ENCODE assay signal across 21 cellular contexts in genomic region chr20:60528141-60528540, GRCh38.
A peak's percentile ranks its signal among the peaks of the same experiment; 100 is the strongest.
DNase-seq lines count a peak whose midpoint lies in the region; ATAC-seq, FAIRE-seq and TF ChIP-seq lines count a peak whose summit lies in the region.
"Had no signal": no experiment of that assay in that cellular context is flagged by ENCODE, and none has a peak within 500 bp of the region (broad histone marks: within the 10 kb centered on the region; RNA-seq: fewer than 3 reads in every experiment).

No MANE protein-coding gene starts in this region.

- H3K4me3 Mint-ChIP-seq in HFFc6 (no peak overlapping the region), astrocyte (ENCODE audit: unreplicated experiment) (no peak overlapping the region), T-helper 17 cell (no peak overlapping the region)
- no peak overlapping the region for H3K4me3 Mint-ChIP-seq in T-helper 2 cell treated with Interferon-gamma antibody and Interleukin-4, amounts not matched to agents 5 μg/mL and 100 μg/mL, for 36 hours
- H3K4me3 Mint-ChIP-seq: CD14-positive monocyte; CD8-positive, alpha-beta T cell; GM23338; IgD-negative memory B cell had no signal

- H2BK15ac ChIP-seq in mesendoderm (replicated peaks; ENCODE audit: low read depth) = no peak overlapping the region

- H3K27me3 ChIP-seq in astrocyte (ENCODE audit: insufficient read depth, low read length) (no peaks in the 10 kb centered on the region), mesendoderm (ENCODE audit: insufficient read depth, low read length, poor library complexity) (no peaks in the 10 kb centered on the region)

- ATAC-seq in left lobe of liver (no peak), T-helper 17 cell (no peak), HG03565 (IDR thresholded peaks at IDR 0.05; ENCODE audit: unreplicated experiment) (no peak)
- ATAC-seq: A549; CD8-positive, alpha-beta T cell; GM23338 had no signal

- H3K4me1 Mint-ChIP-seq in HFFc6 (ENCODE audit: low read depth) (no peaks in the 10 kb centered on the region), astrocyte (ENCODE audit: low read depth, unreplicated experiment) (peaks cover 9% of the 10 kb centered on the region), T-helper 17 cell (no peaks in the 10 kb centered on the region)
- no peaks in the 10 kb centered on the region for H3K4me1 Mint-ChIP-seq in T-helper 2 cell treated with Interferon-gamma antibody and Interleukin-4, amounts not matched to agents 5 μg/mL and 100 μg/mL, for 36 hours (ENCODE audit: low read depth)
- H3K4me1 Mint-ChIP-seq: CD14-positive monocyte, IgD-negative memory B cell had no signal

- H3K79me2 ChIP-seq in astrocyte (ENCODE audit: insufficient read depth, low read length) (no peaks in the 10 kb centered on the region), mesendoderm (ENCODE audit: control insufficient read depth, insufficient read depth, low read length) (no peaks in the 10 kb centered on the region)

- H3K27ac Mint-ChIP-seq in HFFc6 (no peak overlapping the region), astrocyte (ENCODE audit: unreplicated experiment) (peak overlapping the region; percentile 35), T-helper 17 cell (no peak overlapping the region)
- H3K27ac Mint-ChIP-seq in T-helper 2 cell treated with Interferon-gamma antibody and Interleukin-4, amounts not matched to agents 5 μg/mL and 100 μg/mL, for 36 hours = no peak overlapping the region
- H3K27ac Mint-ChIP-seq: CD14-positive monocyte; CD8-positive, alpha-beta T cell; GM23338; IgD-negative memory B cell had no signal

- no peak overlapping the region for H3K4me2 ChIP-seq in astrocyte (ENCODE audit: low read length)
- H3K4me2 ChIP-seq in mesendoderm (ENCODE audit: low read length) = no peak overlapping the region
- H3K4me2 ChIP-seq: A549, GM23338 had no signal

- no peak overlapping the region for H2BK120ac ChIP-seq in mesendoderm (ENCODE audit: low read depth, low read length)

- H3K9ac ChIP-seq in astrocyte (ENCODE audit: low read length) (no peak overlapping the region), mesendoderm (ENCODE audit: low read length) (no peak overlapping the region)

- H3K36me3 ChIP-seq in astrocyte (ENCODE audit: insufficient read depth, low read length) (no peaks in the 10 kb centered on the region), mesendoderm (ENCODE audit: control insufficient read depth, insufficient read depth, low read length) (no peaks in the 10 kb centered on the region)
- H3K36me3 ChIP-seq: HAP-1 had no signal

- H3K4me3 ChIP-seq in astrocyte (ENCODE audit: insufficient read depth, low read depth, low read length) (no peak overlapping the region), mesendoderm (ENCODE audit: low read length) (no peak overlapping the region)
- H3K4me3 ChIP-seq: A549, GM23338, HAP-1 had no signal

- no peaks in the 10 kb centered on the region for H3K4me1 ChIP-seq in astrocyte (ENCODE audit: insufficient read depth, low read length)
- no peaks in the 10 kb centered on the region for H3K4me1 ChIP-seq in mesendoderm (ENCODE audit: control insufficient read depth, low read depth, low read length)
- H3K4me1 ChIP-seq: A549, HAP-1 had no signal

- no peaks in the 10 kb centered on the region for H3K9me3 ChIP-seq in astrocyte (ENCODE audit: insufficient read depth, low read depth, low read length)
- H3K9me3 ChIP-seq in T-helper 17 cell (ENCODE audit: control insufficient read depth, low read length, poor library complexity, severe bottlenecking) = peaks cover 3% of the 10 kb centered on the region
- H3K9me3 ChIP-seq: A549, HAP-1 had no signal

- H3K9me3 Mint-ChIP-seq in HFFc6 (peaks cover 32% of the 10 kb centered on the region), astrocyte (ENCODE audit: unreplicated experiment) (peaks cover 2% of the 10 kb centered on the region)
- H3K9me3 Mint-ChIP-seq in T-helper 2 cell treated with Interferon-gamma antibody and Interleukin-4, amounts not matched to agents 5 μg/mL and 100 μg/mL, for 36 hours = peaks cover 3% of the 10 kb centered on the region
- H3K9me3 Mint-ChIP-seq: GM23338 had no signal

- H3K36me3 Mint-ChIP-seq in HFFc6 (ENCODE audit: low read depth) (no peaks in the 10 kb centered on the region), astrocyte (ENCODE audit: low read depth, unreplicated experiment) (no peaks in the 10 kb centered on the region), T-helper 17 cell (ENCODE audit: low read depth) (no peaks in the 10 kb centered on the region)
- H3K36me3 Mint-ChIP-seq in T-helper 2 cell treated with Interferon-gamma antibody and Interleukin-4, amounts not matched to agents 5 μg/mL and 100 μg/mL, for 36 hours (ENCODE audit: low read depth) = no peaks in the 10 kb centered on the region
- H3K36me3 Mint-ChIP-seq: CD14-positive monocyte; CD8-positive, alpha-beta T cell had no signal

- H2BK5ac ChIP-seq in mesendoderm (ENCODE audit: low read length) = no peak overlapping the region

- H3K56ac ChIP-seq in mesendoderm (ENCODE audit: low read length) = no peak overlapping the region

- no peak overlapping the region for H3K23ac ChIP-seq in mesendoderm (ENCODE audit: low read length)

- TF ChIP-seq CTCF in HFFc6 (IDR thresholded peaks at IDR 0.05) (no peak), astrocyte (IDR thresholded peaks at IDR 0.05; ENCODE audit: insufficient read depth, low read depth, low read length) (no peak)

- H2AK5ac ChIP-seq in mesendoderm (ENCODE audit: low read length) = no peak overlapping the region

- FAIRE-seq in astrocyte (lab: Jason Lieb, UNC) = no peak
- FAIRE-seq: A549, D721Med, G401.6 had no signal

- WGBS in mesendoderm (ENCODE audit: extremely low coverage, insufficient coverage, low lambda C conversion rate) = no CpG with 5 or more reads among the region's 5 CpGs

- H3K27ac ChIP-seq in astrocyte (ENCODE audit: low read depth, low read length) (no peak overlapping the region), mesendoderm (ENCODE audit: low read depth, low read length) (no peak overlapping the region)
- H3K27ac ChIP-seq: A549 had no signal

- peak; percentile 21 for DNase-seq in GM03348 (ENCODE audit: low spot score)
- peak; percentile 5 for DNase-seq in HFFc6
- DNase-seq in astrocyte (ENCODE audit: low read depth) = no peak
- peak; percentile 8 for DNase-seq in mesendoderm
- DNase-seq in T-helper 2 cell treated with Interferon-gamma antibody and Interleukin-4, amounts not matched to agents 5 μg/mL and 100 μg/mL, for 36 hours (ENCODE audit: low spot score) = no peak
- DNase-seq in left lobe of liver (ENCODE audit: low spot score) = no peak
- no peak for DNase-seq in T-helper 17 cell
- DNase-seq: CD8-positive, alpha-beta T cell; COR-L47; DMS153; DMS79 treated with DMSO at 0.1 percent for 48 hours; EL; KG1 had no signal

- H4K5ac ChIP-seq in mesendoderm (ENCODE audit: low read length) = no peak overlapping the region

- no peak overlapping the region for H2AFZ ChIP-seq in astrocyte (ENCODE audit: low read depth, low read length)
- H2AFZ ChIP-seq: GM23338 had no signal

- H3K4ac ChIP-seq in mesendoderm (ENCODE audit: low read depth, low read length) = no peak overlapping the region

- H4K8ac ChIP-seq in mesendoderm (ENCODE audit: low read depth, low read length) = no peak overlapping the region

- H3K27me3 Mint-ChIP-seq in HFFc6 (ENCODE audit: insufficient read depth) (no peaks in the 10 kb centered on the region), astrocyte (ENCODE audit: low read depth, unreplicated experiment) (peaks cover 6% of the 10 kb centered on the region), T-helper 17 cell (no peaks in the 10 kb centered on the region)
- no peaks in the 10 kb centered on the region for H3K27me3 Mint-ChIP-seq in T-helper 2 cell treated with Interferon-gamma antibody and Interleukin-4, amounts not matched to agents 5 μg/mL and 100 μg/mL, for 36 hours (ENCODE audit: low read depth)
- H3K27me3 Mint-ChIP-seq: IgD-negative memory B cell had no signal

- H3K18ac ChIP-seq in mesendoderm (ENCODE audit: low read length) = no peak overlapping the region

- H4K20me1 ChIP-seq in astrocyte (ENCODE audit: insufficient read depth, low read length) = no peaks in the 10 kb centered on the region

- no peaks in the 10 kb centered on the region for H3K79me1 ChIP-seq in mesendoderm (ENCODE audit: low read length)

Comparison
In these comparisons a context has a peak if more than half of its experiments do, and no peak if none do; other contexts are left out.
1. DNase-seq: peak in GM03348 (single experiment), HFFc6 (single experiment) and mesendoderm (single experiment); none in astrocyte (single experiment), T-helper 2 cell treated with Interferon-gamma antibody and Interleukin-4, amounts not matched to agents 5 μg/mL and 100 μg/mL, for 36 hours (single experiment), left lobe of liver (single experiment) and T-helper 17 cell (0 of 3).